Comparison of ENCODE assay signal across 12 cellular contexts in genomic region chr17:55237268-55237667, GRCh38. TPM values are rescaled to one million over a fixed set of nuclear protein-coding genes. Genes with fewer than 3 reads are reported as not detected.
DNase-seq lines count a peak whose midpoint lies in the region; ATAC-seq and TF ChIP-seq lines count a peak whose summit lies in the region.
"Had no signal": no experiment of that assay in that cellular context is flagged by ENCODE, and none has a peak within 500 bp of the region (broad histone marks: within the 10 kb centered on the region; RNA-seq: fewer than 3 reads in every experiment).

No MANE protein-coding gene starts in this region.

- no peak overlapping the region for H3K4me3 ChIP-seq in parathyroid adenoma (ENCODE audit: low read depth, low read length)

- DNase-seq in DMS79 (lab: John Stamatoyannopoulos, UW): peak; percentile 42
- peak; percentile 33 for DNase-seq in cerebellar cortex (ENCODE audit: low spot score)
- no peak for DNase-seq in foreskin keratinocyte
- DNase-seq in NCI-H187 treated with DMSO at 0.1 percent for 48 hours (lab: John Stamatoyannopoulos, UW): no peak
- no peak for DNase-seq in activated CD8-positive, alpha-beta memory T cell treated with anti-CD3 and anti-CD28 coated beads, Interleukin-2, amount 50 U/mL, for 4 hours
- DNase-seq: activated CD4-positive, alpha-beta T cell treated with anti-CD3 and anti-CD28 coated beads for 4 hours; NCI-H446 treated with DMSO at 0.1 percent for 48 hours; SIG-M5; stimulated activated CD8-positive, alpha-beta memory T cell treated with anti-CD3 and anti-CD28 coated beads, Interleukin-4, amount 100 ng/mL, for 48 hours had no signal

- H3K79me2 ChIP-seq in parathyroid adenoma: no peaks in the 10 kb centered on the region

- H3K27me3 ChIP-seq in parathyroid adenoma (ENCODE audit: control insufficient read depth, insufficient read depth, low read length) (no peaks in the 10 kb centered on the region), foreskin keratinocyte (peaks cover 10% of the 10 kb centered on the region)

- TF ChIP-seq CTCF in parathyroid adenoma (IDR thresholded peaks at IDR 0.05) (no peak), foreskin keratinocyte (conservative IDR thresholded peaks at IDR 0.05) (no peak)

- peaks cover 6% of the 10 kb centered on the region for H3K4me1 ChIP-seq in parathyroid adenoma
- peaks cover 6% of the 10 kb centered on the region for H3K4me1 ChIP-seq in foreskin keratinocyte

- no peaks in the 10 kb centered on the region for H3K36me3 ChIP-seq in parathyroid adenoma (ENCODE audit: control insufficient read depth, insufficient read depth, low read length)

- no peaks in the 10 kb centered on the region for H3K9me3 ChIP-seq in parathyroid adenoma (ENCODE audit: control insufficient read depth, low read length)

- H3K9ac ChIP-seq in parathyroid adenoma: no peak overlapping the region

- no peak overlapping the region for H3K27ac ChIP-seq in parathyroid adenoma
- H3K27ac ChIP-seq in foreskin keratinocyte: no peak overlapping the region

- peak overlapping the region; percentile 20 for H2AFZ ChIP-seq in parathyroid adenoma

- H3K4me2 ChIP-seq in parathyroid adenoma (ENCODE audit: low read length): no peak overlapping the region

- ATAC-seq in HG02943 (IDR thresholded peaks at IDR 0.05; ENCODE audit: low read depth, unreplicated experiment) (peak; percentile 43), GM21360 (IDR thresholded peaks at IDR 0.05; ENCODE audit: unreplicated experiment) (no peak), foreskin keratinocyte (no peak)

RNA-seq across cellular contexts. Expression of gene HLF, which starts 27.5 kb away (rescaled TPM):
- 0.04 TPM in 1 of 2 replicates, not detected in the other for total RNA-seq in foreskin keratinocyte
- not detected in 2 replicates for polyA plus RNA-seq in foreskin keratinocyte

Comparison
In these comparisons a context has a peak if more than half of its experiments do, and no peak if none do; other contexts are left out.
1. DNase-seq: peak in DMS79 (single experiment) and cerebellar cortex (single experiment); none in foreskin keratinocyte (0 of 2), NCI-H187 treated with DMSO at 0.1 percent for 48 hours (single experiment) and activated CD8-positive, alpha-beta memory T cell treated with anti-CD3 and anti-CD28 coated beads, Interleukin-2, amount 50 U/mL, for 4 hours (single experiment).